Comparison of ENCODE assay signal across 14 cellular contexts in genomic region chr2:157785866-157786662, GRCh38.
DNase-seq lines count a peak whose midpoint lies in the region; ATAC-seq and TF ChIP-seq lines count a peak whose summit lies in the region.
"Had no signal": no experiment of that assay in that cellular context is flagged by ENCODE, and none has a peak within 500 bp of the region (broad histone marks: within the 10 kb centered on the region; RNA-seq: fewer than 3 reads in every experiment).

No MANE protein-coding gene starts in this region.

- H3K27me3 ChIP-seq in left ventricle myocardium inferior (ENCODE audit: low read depth) (no peaks in the 10 kb centered on the region), heart right ventricle (no peaks in the 10 kb centered on the region), ascending aorta (no peaks in the 10 kb centered on the region)

- POLR2A ChIA-PET in WTC11 (lab: Charles Lee): interaction anchor here (0.6 to 0.7 kb wide), 2 partner anchors 10 to 189 kb away, joined by 3 read pairs; no protein-coding TSS in a partner anchor

- no peak overlapping the region for H3K4me3 Mint-ChIP-seq in WTC11
- H3K4me3 Mint-ChIP-seq: mesothelial cell of epicardium had no signal

- H3K36me3 ChIP-seq in left ventricle myocardium inferior (no peaks in the 10 kb centered on the region), heart right ventricle (no peaks in the 10 kb centered on the region), ascending aorta (no peaks in the 10 kb centered on the region)

- H3K4me1 ChIP-seq in left ventricle myocardium inferior: peaks cover 97% of the 10 kb centered on the region
- peaks cover 12 to 97% (median 86%) of the 10 kb centered on the region in 9 donors for H3K4me1 ChIP-seq in heart right ventricle
- H3K4me1 ChIP-seq in ascending aorta: peaks cover 11 to 76% of the 10 kb centered on the region in 2 donors

- H3K27me3 Mint-ChIP-seq in WTC11 (ENCODE audit: low read depth): no peaks in the 10 kb centered on the region

- H3K4me3 ChIP-seq in left ventricle myocardium inferior: no peak overlapping the region
- no peak overlapping the region for H3K4me3 ChIP-seq in heart right ventricle
- no peak overlapping the region for H3K4me3 ChIP-seq in foreskin fibroblast (ENCODE audit: low read depth in 1 of 2, low read length in 2 of 2)
- H3K4me3 ChIP-seq in ascending aorta: no peak overlapping the region

- H3K9me3 Mint-ChIP-seq in WTC11: no peaks in the 10 kb centered on the region
- H3K9me3 Mint-ChIP-seq: mesothelial cell of epicardium had no signal

- DNase-seq in left ventricle myocardium inferior (no peak), heart right ventricle (no peak), WTC11 (ENCODE audit: low spot score) (no peak), foreskin fibroblast (peak; percentile 50 to 78), NCI-H128 (lab: John Stamatoyannopoulos, UW; ENCODE audit: unreplicated experiment) (no peak), DMS53 treated with DMSO at 0.1 percent for 48 hours (lab: John Stamatoyannopoulos, UW; ENCODE audit: unreplicated experiment) (no peak), NCI-H2107 treated with DMSO at 0.1 percent for 48 hours (lab: John Stamatoyannopoulos, UW; ENCODE audit: unreplicated experiment) (no peak), ascending aorta (ENCODE audit: low spot score in 2 of 2) (no peak)
- DNase-seq: activated CD8-positive, alpha-beta memory T cell treated with anti-CD3 and anti-CD28 coated beads, Interleukin-2, amount 50 U/mL, for 4 hours; activated naive CD4-positive, alpha-beta T cell treated with Interleukin-2 at 50 U/mL for 16 hours; DMS153; occipital lobe; SK-N-SH had no signal

- peak overlapping the region; percentile 84 for H3K27ac ChIP-seq in left ventricle myocardium inferior (replicated peaks)
- no peak overlapping the region for H3K27ac ChIP-seq in heart right ventricle
- H3K27ac ChIP-seq in ascending aorta: peak overlapping the region in 1 of 2 donors; percentile 70

- H3K4me1 Mint-ChIP-seq in WTC11: peaks cover 57% of the 10 kb centered on the region

- no peaks in the 10 kb centered on the region for H3K9me3 ChIP-seq in left ventricle myocardium inferior (replicated peaks)
- no peaks in the 10 kb centered on the region for H3K9me3 ChIP-seq in heart right ventricle
- no peaks in the 10 kb centered on the region for H3K9me3 ChIP-seq in ascending aorta
- H3K9me3 ChIP-seq: SK-N-SH had no signal

- CTCF ChIA-PET in WTC11 (lab: Charles Lee): interaction anchor here (1.2 to 1.9 kb wide), 3 partner anchors 90 to 238 kb away, joined by 3 to 9 read pairs (median 6); partner anchors contain the start of genes ACVR1 and ACVR1C

- ATAC-seq in heart right ventricle (no peak), WTC11 (no peak)

- WGBS in heart right ventricle, 2 donors: 81 to 85% methylated on average over 6 of the region's 6 CpGs

- intact Hi-C loops in left ventricle myocardium inferior (cut with micrococcal nuclease) (loop anchor here (5.0 kb wide), 2 partner anchors 51 to 91 kb away; partner anchors contain the start of gene ACVR1), heart right ventricle (cut with DNase I) (loop anchor here in 4 of 10 donors (5.0 kb wide), 3 partner anchors 51 to 91 kb away; partner anchors contain the start of gene ACVR1 (in 2 of the 4)), ascending aorta (cut with DNase I) (loop anchor here (2.0 kb wide), 1 partner anchor 47 kb away; no protein-coding TSS in a partner anchor)

- no peaks in the 10 kb centered on the region for H3K36me3 Mint-ChIP-seq in WTC11
- H3K36me3 Mint-ChIP-seq: mesothelial cell of epicardium had no signal

- TF ChIP-seq CTCF in left ventricle myocardium inferior (IDR thresholded peaks at IDR 0.05; ENCODE audit: borderline replicate concordance): no peak
- no peak for TF ChIP-seq CTCF in heart right ventricle (IDR thresholded peaks at IDR 0.05)
- no peak for TF ChIP-seq CTCF in WTC11 (IDR thresholded peaks at IDR 0.05)
- TF ChIP-seq CTCF in foreskin fibroblast (IDR thresholded peaks at IDR 0.05; ENCODE audit: low read depth, low read length): no peak
- no peak for TF ChIP-seq CTCF in ascending aorta (IDR thresholded peaks at IDR 0.05)

- H3K27ac Mint-ChIP-seq in WTC11: peak overlapping the region; percentile 1; the same call in 1 of the 2 replicates

TF ChIP-seq in WTC11, 78 proteins besides CTCF, POLR2A, EP300 and RAD21:
- TF ChIP-seq FOXK1 (CRISPR knock-in tag; IDR thresholded peaks at IDR 0.05): no peak
- TF ChIP-seq MAX (CRISPR knock-in tag; IDR thresholded peaks at IDR 0.05): no peak
- TF ChIP-seq NR1H2 (CRISPR knock-in tag; IDR thresholded peaks at IDR 0.05): no peak
- no peak for TF ChIP-seq GRHL2 (CRISPR knock-in tag; IDR thresholded peaks at IDR 0.05; ENCODE audit: insufficient replicate concordance, severe bottlenecking)
- TF ChIP-seq ATF1 (CRISPR knock-in tag; IDR thresholded peaks at IDR 0.05): no peak
- no peak for TF ChIP-seq ELF4 (CRISPR knock-in tag; IDR thresholded peaks at IDR 0.05; ENCODE audit: low read depth)
- TF ChIP-seq ZNF532 (CRISPR knock-in tag; IDR thresholded peaks at IDR 0.05; ENCODE audit: borderline replicate concordance): no peak
- no peak for TF ChIP-seq ZNF121 (CRISPR knock-in tag; IDR thresholded peaks at IDR 0.05)
- no peak for TF ChIP-seq NR3C1 (CRISPR knock-in tag; conservative IDR thresholded peaks at IDR 0.05; ENCODE audit: low read depth)
- TF ChIP-seq SMAD3 (CRISPR knock-in tag; IDR thresholded peaks at IDR 0.05; ENCODE audit: borderline replicate concordance): no peak
- no peak for TF ChIP-seq E2F1 (CRISPR knock-in tag; IDR thresholded peaks at IDR 0.05)
TF ChIP-seq in WTC11: peak in this region for 0.

Comparison
In these comparisons a context has a peak if more than half of its experiments do, and no peak if none do; other contexts are left out.
1. DNase-seq: peak in foreskin fibroblast (2 of 2); none in left ventricle myocardium inferior (single experiment), heart right ventricle (0 of 2), WTC11 (single experiment), NCI-H128 (single experiment), DMS53 treated with DMSO at 0.1 percent for 48 hours (single experiment), NCI-H2107 treated with DMSO at 0.1 percent for 48 hours (single experiment) and ascending aorta (0 of 2).